In the genomic region with DNA sequence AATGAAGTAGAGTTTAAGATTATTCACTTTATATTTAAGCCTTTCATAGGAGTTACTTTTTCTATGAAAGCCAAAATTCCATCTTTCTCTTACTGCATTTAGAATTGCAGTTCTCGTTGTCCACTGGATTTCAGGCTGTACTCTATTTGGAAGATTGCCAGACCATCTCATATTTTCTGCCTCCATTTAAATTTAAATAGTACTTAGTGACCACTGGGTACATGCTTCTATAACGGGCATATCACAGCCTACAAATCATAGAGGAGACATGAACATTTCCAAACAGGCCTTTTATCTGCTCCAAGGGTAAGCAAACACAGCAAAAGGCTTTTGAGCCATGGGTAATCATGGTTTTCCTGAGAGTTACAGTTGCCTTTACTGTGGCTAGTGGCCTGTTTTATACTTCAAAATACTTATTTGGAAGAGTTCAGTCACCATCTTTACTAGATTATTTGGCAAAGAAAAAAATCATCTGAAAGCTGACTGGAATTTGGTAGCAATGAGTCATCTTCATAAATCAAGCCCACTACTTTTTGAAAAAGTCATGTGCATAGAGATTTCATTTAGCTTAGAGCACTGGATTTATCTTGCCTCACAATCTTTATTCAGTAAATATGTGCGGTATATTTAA, we compare ENCODE assay signal across 1 cellular context.
TF ChIP-seq lines count a peak whose summit lies in the region.

No MANE protein-coding gene starts in this region.

TF ChIP-seq in H1, 55 proteins besides CTCF, POLR2A, EP300 and RAD21:
- TF ChIP-seq, protein P1, sequence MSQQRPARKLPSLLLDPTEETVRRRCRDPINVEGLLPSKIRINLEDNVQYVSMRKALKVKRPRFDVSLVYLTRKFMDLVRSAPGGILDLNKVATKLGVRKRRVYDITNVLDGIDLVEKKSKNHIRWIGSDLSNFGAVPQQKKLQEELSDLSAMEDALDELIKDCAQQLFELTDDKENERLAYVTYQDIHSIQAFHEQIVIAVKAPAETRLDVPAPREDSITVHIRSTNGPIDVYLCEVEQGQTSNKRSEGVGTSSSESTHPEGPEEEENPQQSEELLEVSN (IDR thresholded peaks at IDR 0.05): no peak
- TF ChIP-seq RBBP5 (IDR thresholded peaks at IDR 0.05; ENCODE audit: borderline replicate concordance, low read depth, low read length): no peak
- no peak for TF ChIP-seq SP1 (IDR thresholded peaks at IDR 0.05; ENCODE audit: low read depth, low read length)
- TF ChIP-seq ASH2L (IDR thresholded peaks at IDR 0.05; ENCODE audit: low read length): no peak
- TF ChIP-seq HDAC6 (IDR thresholded peaks at IDR 0.05; ENCODE audit: low read depth, low read length): no peak
- TF ChIP-seq, protein P2, sequence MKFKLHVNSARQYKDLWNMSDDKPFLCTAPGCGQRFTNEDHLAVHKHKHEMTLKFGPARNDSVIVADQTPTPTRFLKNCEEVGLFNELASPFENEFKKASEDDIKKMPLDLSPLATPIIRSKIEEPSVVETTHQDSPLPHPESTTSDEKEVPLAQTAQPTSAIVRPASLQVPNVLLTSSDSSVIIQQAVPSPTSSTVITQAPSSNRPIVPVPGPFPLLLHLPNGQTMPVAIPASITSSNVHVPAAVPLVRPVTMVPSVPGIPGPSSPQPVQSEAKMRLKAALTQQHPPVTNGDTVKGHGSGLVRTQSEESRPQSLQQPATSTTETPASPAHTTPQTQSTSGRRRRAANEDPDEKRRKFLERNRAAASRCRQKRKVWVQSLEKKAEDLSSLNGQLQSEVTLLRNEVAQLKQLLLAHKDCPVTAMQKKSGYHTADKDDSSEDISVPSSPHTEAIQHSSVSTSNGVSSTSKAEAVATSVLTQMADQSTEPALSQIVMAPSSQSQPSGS (IDR thresholded peaks at IDR 0.05; ENCODE audit: low read length): no peak
- TF ChIP-seq KDM4A (IDR thresholded peaks at IDR 0.05; ENCODE audit: low read depth, low read length, severe bottlenecking): no peak
- no peak for TF ChIP-seq SAP30 (IDR thresholded peaks at IDR 0.05; ENCODE audit: insufficient read depth, insufficient replicate concordance, low read length)
- TF ChIP-seq TAF7 (optimal IDR thresholded peaks at IDR 0.05; ENCODE audit: borderline replicate concordance, low read depth, low read length): no peak
- TF ChIP-seq POU5F1 (IDR thresholded peaks at IDR 0.05; ENCODE audit: low read depth, low read length): no peak
- TF ChIP-seq SIX5 (IDR thresholded peaks at IDR 0.05; ENCODE audit: low read depth, low read length): no peak
- no peak for TF ChIP-seq PHF8 (conservative IDR thresholded peaks at IDR 0.05; ENCODE audit: low read depth, low read length)
- TF ChIP-seq CEBPB (IDR thresholded peaks at IDR 0.05; ENCODE audit: low read depth, low read length): no peak
- no peak for TF ChIP-seq SP4 (IDR thresholded peaks at IDR 0.05; ENCODE audit: low read length)
- no peak for TF ChIP-seq CHD2 (IDR thresholded peaks at IDR 0.05; ENCODE audit: low read length)
- TF ChIP-seq, protein P3, sequence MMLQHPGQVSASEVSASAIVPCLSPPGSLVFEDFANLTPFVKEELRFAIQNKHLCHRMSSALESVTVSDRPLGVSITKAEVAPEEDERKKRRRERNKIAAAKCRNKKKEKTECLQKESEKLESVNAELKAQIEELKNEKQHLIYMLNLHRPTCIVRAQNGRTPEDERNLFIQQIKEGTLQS (IDR thresholded peaks at IDR 0.05; ENCODE audit: insufficient read depth, low read depth, low read length): no peak
TF ChIP-seq in H1: peak in this region for 0.
